In genomic region chr20:59829415-59830106, GRCh38 we compare ENCODE assay signal across 20 cellular contexts.
DNase-seq lines count a peak whose midpoint lies in the region; ATAC-seq, FAIRE-seq and TF ChIP-seq lines count a peak whose summit lies in the region.
"Had no signal": no experiment of that assay in that cellular context is flagged by ENCODE, and none has a peak within 500 bp of the region (broad histone marks: within the 10 kb centered on the region; RNA-seq: fewer than 3 reads in every experiment).

No MANE protein-coding gene starts in this region.

- H3K4me3 ChIP-seq in left ventricle myocardium inferior (no peak overlapping the region), right cardiac atrium (ENCODE audit: low read length) (no peak overlapping the region), GM12878 (no peak overlapping the region), small intestine (ENCODE audit: low read depth in 1 of 2, low read length in 2 of 2) (no peak overlapping the region)
- H3K4me3 ChIP-seq: esophagus squamous epithelium, right lobe of liver had no signal

- no peak for ATAC-seq in right cardiac atrium
- ATAC-seq in GM12878 = no peak
- ATAC-seq in HG02763 (IDR thresholded peaks at IDR 0.05; ENCODE audit: unreplicated experiment) = no peak
- ATAC-seq: left ventricle myocardium superior; naive thymus-derived CD4-positive, alpha-beta T cell; right lobe of liver; SK-N-SH treated with all-trans-retinoic acid at 6 μM for 48 hours had no signal

- H3K27me3 ChIP-seq in left ventricle myocardium inferior (ENCODE audit: low read depth) (peaks cover 13% of the 10 kb centered on the region), right cardiac atrium (ENCODE audit: control insufficient read depth, insufficient read depth) (no peaks in the 10 kb centered on the region), GM12878 (replicated peaks in 1 of 2; ENCODE audit: control insufficient read depth in 2 of 2, insufficient read depth in 2 of 2, low read length in 1 of 2) (peaks cover 0 to 2% of the 10 kb centered on the region in 2 experiments; a peak in 2 of 4 replicates), small intestine (ENCODE audit: control insufficient read depth in 2 of 2, insufficient read depth in 2 of 2, low read length in 2 of 2) (no peaks in the 10 kb centered on the region)
- H3K27me3 ChIP-seq: esophagus squamous epithelium, right lobe of liver had no signal

- TF ChIP-seq POLR2A in GM12878 (IDR thresholded peaks at IDR 0.05; ENCODE audit: low read depth, low read length) = no peak

- no TSS peak for BruUV-seq in GM12878 (replicated peaks; lab: Mats Ljungman, UMichigan)

- DNase-seq in left ventricle myocardium inferior (peak; percentile 12), right cardiac atrium (no peak), GM12878 (ENCODE audit: low read depth, low spot score) (no peak), mesenteric fat pad (ENCODE audit: low spot score) (peak; percentile 88), NCI-H1048 (lab: John Stamatoyannopoulos, UW) (no peak), small intestine (no peak)
- no peak for DNase-seq in activated CD4-positive, CD25-positive, alpha-beta regulatory T cell (lab: John Stamatoyannopoulos, UW)
- DNase-seq: activated naive CD4-positive, alpha-beta T cell treated with Interleukin-2 at 50 U/mL for 16 hours; cortex of kidney; DMS153; esophagus squamous epithelium; left ventricle myocardium superior; MM.1S; naive thymus-derived CD4-positive, alpha-beta T cell; NCI-H2107; right lobe of liver; stimulated activated CD4-positive, alpha-beta T cell treated with anti-CD3 and anti-CD28 coated beads, Interleukin-4, amount 100 ng/mL, for 4 hours; trophoblast cell had no signal

- CTCF ChIA-PET in GM12878 (lab: Yijun Ruan, JAX) = interaction anchor here (1.1 kb wide), 1 partner anchor 19 kb away, joined by 3 read pairs; no protein-coding TSS in a partner anchor

- H3K79me2 ChIP-seq in GM12878 (ENCODE audit: control insufficient read depth, insufficient read depth, low read length) = no peaks in the 10 kb centered on the region

- 60% methylated on average over 19 of the region's 19 CpGs for WGBS in right cardiac atrium
- 46% methylated on average over 17 of the region's 19 CpGs for WGBS in GM12878 (ENCODE audit: insufficient coverage, insufficient replicate concordance, low lambda C conversion rate, missing lambda C conversion rate)
- 77 to 85% (median 82%) methylated on average over 19 of the region's 19 CpGs for WGBS in small intestine, 3 donors

- POLR2A ChIA-PET in GM12878 (lab: Charles Lee) = no interaction called here

- RAD21 ChIA-PET in GM12878 (lab: Charles Lee; ENCODE audit: unreplicated experiment) = interaction anchor here (1.2 kb wide), 1 partner anchor 46 kb away, joined by 3 read pairs; no protein-coding TSS in a partner anchor

- no peak for TF ChIP-seq RAD21 in GM12878 (IDR thresholded peaks at IDR 0.05; ENCODE audit: insufficient read depth, low read depth, low read length)

- H3K9me3 ChIP-seq in left ventricle myocardium inferior (replicated peaks) = no peaks in the 10 kb centered on the region
- H3K9me3 ChIP-seq in right cardiac atrium (ENCODE audit: control insufficient read depth, low read length) = no peaks in the 10 kb centered on the region
- no peaks in the 10 kb centered on the region for H3K9me3 ChIP-seq in GM12878 (replicated peaks; ENCODE audit: control insufficient read depth, insufficient read depth, low read length)
- no peaks in the 10 kb centered on the region for H3K9me3 ChIP-seq in small intestine (ENCODE audit: control insufficient read depth, low read depth)
- H3K9me3 ChIP-seq: esophagus squamous epithelium, right lobe of liver had no signal

- SMC1A ChIA-PET in GM12878 (lab: Charles Lee; ENCODE audit: uncharacterized antibody, unreplicated experiment) = no interaction called here

- no peak for TF ChIP-seq EP300 in GM12878 (IDR thresholded peaks at IDR 0.05; ENCODE audit: borderline replicate concordance in 1 of 2, control insufficient read depth in 1 of 2, low read depth in 2 of 2, low read length in 2 of 2)

- H4K20me1 ChIP-seq in GM12878 (ENCODE audit: control insufficient read depth, insufficient read depth) = no peaks in the 10 kb centered on the region

- H2AFZ ChIP-seq in GM12878 (ENCODE audit: control insufficient read depth, low read depth, low read length) = no peak overlapping the region

- no peak overlapping the region for H3K9ac ChIP-seq in GM12878 (ENCODE audit: control insufficient read depth, insufficient read depth, low read length)

- H3K36me3 ChIP-seq in left ventricle myocardium inferior = no peaks in the 10 kb centered on the region
- no peaks in the 10 kb centered on the region for H3K36me3 ChIP-seq in GM12878 (ENCODE audit: control insufficient read depth in 2 of 2, insufficient read depth in 2 of 2, low read length in 1 of 2)
- no peaks in the 10 kb centered on the region for H3K36me3 ChIP-seq in small intestine (ENCODE audit: control insufficient read depth in 2 of 2, insufficient read depth in 2 of 2, low read length in 2 of 2)
- H3K36me3 ChIP-seq: esophagus squamous epithelium, right lobe of liver had no signal

- in situ Hi-C loops in GM12878 (cut with MboI) = no loop called here

- intact Hi-C loops in left ventricle myocardium inferior (cut with micrococcal nuclease) = no loop called here
- intact Hi-C loops in right cardiac atrium (cut with DNase I) = no loop called here
- intact Hi-C loops in GM12878 (cut with micrococcal nuclease; ENCODE audit: unreplicated experiment) = no loop called here

- H3K4me1 ChIP-seq in left ventricle myocardium inferior = peaks cover 41% of the 10 kb centered on the region
- peaks cover 2% of the 10 kb centered on the region for H3K4me1 ChIP-seq in right cardiac atrium (ENCODE audit: control insufficient read depth, insufficient read depth, low read length)
- peaks cover 11% of the 10 kb centered on the region for H3K4me1 ChIP-seq in GM12878 (ENCODE audit: control insufficient read depth, insufficient read depth, low read length)
- H3K4me1 ChIP-seq in small intestine (ENCODE audit: control insufficient read depth in 2 of 2, insufficient read depth in 1 of 2, low read depth in 1 of 2, low read length in 1 of 2) = peaks cover 4 to 11% of the 10 kb centered on the region in 2 donors
- H3K4me1 ChIP-seq: right lobe of liver had no signal

- H3K27ac ChIP-seq in left ventricle myocardium inferior (replicated peaks) = no peak overlapping the region
- no peak overlapping the region for H3K27ac ChIP-seq in right cardiac atrium (ENCODE audit: low read length)
- no peak overlapping the region for H3K27ac ChIP-seq in GM12878 (ENCODE audit: control insufficient read depth, insufficient read depth)
- no peak overlapping the region for H3K27ac ChIP-seq in small intestine (ENCODE audit: low read depth in 1 of 2, low read length in 1 of 2)
- H3K27ac ChIP-seq: esophagus squamous epithelium, right lobe of liver had no signal

- H3K4me2 ChIP-seq in GM12878 (ENCODE audit: control insufficient read depth, insufficient read depth) = no peak overlapping the region

- no peak for FAIRE-seq in GM12878 (lab: Jason Lieb, UNC)
- no peak for FAIRE-seq in small intestine (lab: Jason Lieb, UNC)

- TF ChIP-seq CTCF in left ventricle myocardium inferior (IDR thresholded peaks at IDR 0.05; ENCODE audit: borderline replicate concordance) (no peak), GM12878 (IDR thresholded peaks at IDR 0.05 in 2 of 3, conservative IDR thresholded peaks at IDR 0.05 in 1 of 3; ENCODE audit: control insufficient read depth in 2 of 3, extremely low read depth in 1 of 3, insufficient read depth in 1 of 3, low read depth in 3 of 3, low read length in 3 of 3) (no peak)

TF ChIP-seq in GM12878, 131 proteins besides CTCF, POLR2A, EP300 and RAD21:
- TF ChIP-seq SPI1 (IDR thresholded peaks at IDR 0.05; ENCODE audit: borderline replicate concordance, insufficient read depth, low read depth, low read length) (peak; percentile 41; the same call in 1 of the 2 replicates), IRF4 (IDR thresholded peaks at IDR 0.05; ENCODE audit: low read depth, low read length) (no peak)

Comparison
In these comparisons a context has a peak if more than half of its experiments do, and no peak if none do; other contexts are left out.
1. DNase-seq: peak in left ventricle myocardium inferior (single experiment) and mesenteric fat pad (single experiment); none in right cardiac atrium (0 of 3), GM12878 (single experiment), NCI-H1048 (single experiment), small intestine (single experiment) and activated CD4-positive, CD25-positive, alpha-beta regulatory T cell (0 of 4).